In genomic region chr14:29548948-29549370, GRCh38 we compare ENCODE assay signal across 8 cellular contexts.
DNase-seq lines count a peak whose midpoint lies in the region; ATAC-seq and TF ChIP-seq lines count a peak whose summit lies in the region.

No MANE protein-coding gene starts in this region.

- no TSS peak for BruUV-seq in PC-3 (replicated peaks; lab: Mats Ljungman, UMichigan)

- ATAC-seq in GM21737 (IDR thresholded peaks at IDR 0.05; ENCODE audit: unreplicated experiment) (peak; percentile 68), PC-3 (peak; percentile 89), mucosa of descending colon (peak; percentile 57)

- H3K36me3 ChIP-seq in PC-3 (ENCODE audit: low read depth, low read length) (no peaks in the 10 kb centered on the region), mucosa of descending colon (ENCODE audit: low read depth) (no peaks in the 10 kb centered on the region)

- TF ChIP-seq CTCF in LNCaP clone FGC (IDR thresholded peaks at IDR 0.05; ENCODE audit: control insufficient read depth, extremely low read depth, insufficient read depth) (peak; percentile 65), PC-3 (conservative IDR thresholded peaks at IDR 0.05; ENCODE audit: low read depth, low read length) (peak; percentile 71), mucosa of descending colon (IDR thresholded peaks at IDR 0.05) (peak; percentile 25)

- intact Hi-C loops in PC-3 (cut with micrococcal nuclease): loop anchor here (1.0 to 5.0 kb wide), 5 partner anchors 456 to 1063 kb away; no protein-coding TSS in a partner anchor
- intact Hi-C loops in mucosa of descending colon (cut with DNase I, micrococcal nuclease): loop anchor here in 1 of 2 donors (5.0 kb wide), 1 partner anchor 458 kb away; no protein-coding TSS in a partner anchor

- no peaks in the 10 kb centered on the region for H3F3A ChIP-seq in PC-3 (ENCODE audit: low read length, unreplicated experiment)

- H3K9me3 ChIP-seq in PC-3 (ENCODE audit: low read length): no peaks in the 10 kb centered on the region
- no peaks in the 10 kb centered on the region for H3K9me3 ChIP-seq in mucosa of descending colon

- H4K20me1 ChIP-seq in PC-3 (ENCODE audit: low read length): no peaks in the 10 kb centered on the region

- peak; percentile 74 for DNase-seq in EH (ENCODE audit: low read depth)
- peak; percentile 55 for DNase-seq in LNCaP clone FGC (ENCODE audit: low read depth)
- peak; percentile 77 for DNase-seq in PC-3
- DNase-seq in epidermal melanocyte (ENCODE audit: insufficient read length, low spot score): peak; percentile 36
- DNase-seq in mucosa of descending colon: peak in 1 of 3 donors; percentile 21
- DNase-seq in central memory CD4-positive, alpha-beta T cell: no peak
- no peak for DNase-seq in mucosa of gallbladder (ENCODE audit: low spot score)

- no peak overlapping the region for H3K4me3 ChIP-seq in LNCaP clone FGC (ENCODE audit: low read depth, low read length)
- H3K4me3 ChIP-seq in PC-3 (ENCODE audit: low read length): no peak overlapping the region
- H3K4me3 ChIP-seq in mucosa of descending colon: no peak overlapping the region

- POLR2A ChIA-PET in PC-3 (lab: Charles Lee; ENCODE audit: unreplicated experiment): no interaction called here

- no peak overlapping the region for H3K9ac ChIP-seq in PC-3 (ENCODE audit: low read length)

- H2AFZ ChIP-seq in PC-3 (ENCODE audit: low read length): no peak overlapping the region

- H3K4me1 ChIP-seq in PC-3 (ENCODE audit: insufficient read depth, low read length) (no peaks in the 10 kb centered on the region), mucosa of descending colon (ENCODE audit: low read depth) (no peaks in the 10 kb centered on the region)

- H3K27me3 ChIP-seq in PC-3 (ENCODE audit: low read length): peaks cover 7% of the 10 kb centered on the region; the same call in 1 of the 2 replicates

- CTCF ChIA-PET in PC-3 (lab: Charles Lee): interaction anchor here (0.9 to 1.1 kb wide), 3 partner anchors 376 to 666 kb away, joined by 3 to 4 read pairs (median 3); no protein-coding TSS in a partner anchor

- no peaks in the 10 kb centered on the region for H3K9me2 ChIP-seq in PC-3 (replicated peaks; ENCODE audit: low read length)

- no peaks in the 10 kb centered on the region for H3K79me2 ChIP-seq in PC-3 (ENCODE audit: low read length)

- H3K27ac ChIP-seq in PC-3 (ENCODE audit: low read length): no peak overlapping the region

- no peak overlapping the region for H3K4me2 ChIP-seq in PC-3 (ENCODE audit: low read length)

Comparison
In these comparisons a context has a peak if more than half of its experiments do, and no peak if none do; other contexts are left out.
1. DNase-seq: peak in EH (single experiment), LNCaP clone FGC (single experiment), PC-3 (single experiment) and epidermal melanocyte (single experiment); none in central memory CD4-positive, alpha-beta T cell (single experiment) and mucosa of gallbladder (single experiment).
2. Peak in every context shown above with its lines, with median percentiles within 50 percentile points of each other: ATAC-seq and CTCF ChIP-seq.